ENCODE assay signal across 8 cellular contexts in genomic region chr1:55337801-55338447, GRCh38.
DNase-seq lines count a peak whose midpoint lies in the region; ATAC-seq and TF ChIP-seq lines count a peak whose summit lies in the region.

No MANE protein-coding gene starts in this region.

- no peak overlapping the region for H3K27ac Mint-ChIP-seq in activated naive CD8-positive, alpha-beta T cell treated with anti-CD3 and anti-CD28 coated beads, Interleukin-2, amount 50 U/mL, for 24 hours

- peak; percentile 70 to 80 for DNase-seq in cardiac muscle cell (ENCODE audit: low read depth in 1 of 2, low spot score in 1 of 2)
- DNase-seq in Right ventricle myocardium inferior (ENCODE audit: missing footprints), result no peak
- peak; percentile 36 for DNase-seq in HCT116 (ENCODE audit: low read depth, low spot score)
- peak; percentile 38 for DNase-seq in NCI-H2227 (lab: John Stamatoyannopoulos, UW; ENCODE audit: unreplicated experiment)
- no peak for DNase-seq in activated naive CD8-positive, alpha-beta T cell treated with anti-CD3 and anti-CD28 coated beads, Interleukin-2, amount 50 U/mL, for 24 hours
- DNase-seq in left lobe of liver (ENCODE audit: low spot score), result no peak
- DNase-seq in suprapubic skin (ENCODE audit: low spot score in 2 of 2), result no peak
- no peak for DNase-seq in NCI-H128 (lab: John Stamatoyannopoulos, UW; ENCODE audit: unreplicated experiment)

- no TSS peak for BruUV-seq in HCT116 (replicated peaks; lab: Mats Ljungman, UMichigan)

- ATAC-seq in Right ventricle myocardium inferior (no peak), HCT116 (peak; percentile 90), left lobe of liver (peak; percentile 77)
- ATAC-seq in activated naive CD8-positive, alpha-beta T cell treated with anti-CD3 and anti-CD28 coated beads, Interleukin-2, amount 50 U/mL, for 24 hours, result peak; percentile 59

- peaks cover 7% of the 10 kb centered on the region for H3K4me1 Mint-ChIP-seq in activated naive CD8-positive, alpha-beta T cell treated with anti-CD3 and anti-CD28 coated beads, Interleukin-2, amount 50 U/mL, for 24 hours

- peaks cover 16% of the 10 kb centered on the region for H3K9me3 Mint-ChIP-seq in activated naive CD8-positive, alpha-beta T cell treated with anti-CD3 and anti-CD28 coated beads, Interleukin-2, amount 50 U/mL, for 24 hours

- H3K27me3 ChIP-seq in cardiac muscle cell, result no peaks in the 10 kb centered on the region
- no peaks in the 10 kb centered on the region for H3K27me3 ChIP-seq in HCT116 (ENCODE audit: insufficient read depth, low read length)
- no peaks in the 10 kb centered on the region for H3K27me3 ChIP-seq in suprapubic skin

- intact Hi-C loops in Right ventricle myocardium inferior (cut with DNase I), result loop anchor here (2.0 kb wide), 1 partner anchor 53 kb away; no protein-coding TSS in a partner anchor
- intact Hi-C loops in HCT116 (cut with micrococcal nuclease), result loop anchor here (5.0 kb wide), 2 partner anchors 51 to 196 kb away; no protein-coding TSS in a partner anchor

- no peak overlapping the region for H3K4me2 ChIP-seq in HCT116 (ENCODE audit: low read length)

- H3K36me3 ChIP-seq in cardiac muscle cell, result no peaks in the 10 kb centered on the region
- no peaks in the 10 kb centered on the region for H3K36me3 ChIP-seq in HCT116 (ENCODE audit: control insufficient read depth in 1 of 2, insufficient read depth in 2 of 2, low read length in 2 of 2)
- no peaks in the 10 kb centered on the region for H3K36me3 ChIP-seq in suprapubic skin

- H4K20me1 ChIP-seq in HCT116 (ENCODE audit: insufficient read depth), result no peaks in the 10 kb centered on the region

- no peaks in the 10 kb centered on the region for H3K9me3 ChIP-seq in cardiac muscle cell (ENCODE audit: low read depth)
- no peaks in the 10 kb centered on the region for H3K9me3 ChIP-seq in HCT116 (ENCODE audit: control insufficient read depth in 1 of 2, insufficient read depth in 1 of 2, low read depth in 1 of 2, low read length in 2 of 2)
- H3K9me3 ChIP-seq in suprapubic skin, result no peaks in the 10 kb centered on the region

- RAD21 ChIA-PET in HCT116 (lab: Charles Lee; ENCODE audit: low non-redundant PET in 1 of 2, low total read pairs in 2 of 2, uncharacterized antibody in 2 of 2, unreplicated experiment in 2 of 2), result interaction anchor here in 1 of 2 experiments (1.1 kb wide), 1 partner anchor 52 kb away, joined by 5 read pairs; no protein-coding TSS in a partner anchor

- peak overlapping the region; percentile 55 for H2AFZ ChIP-seq in HCT116 (ENCODE audit: low read depth, low read length, poor library complexity, severe bottlenecking)

- peak; percentile 71 for TF ChIP-seq RAD21 in HCT116 (IDR thresholded peaks at IDR 0.05; ENCODE audit: low read depth)

- no peak overlapping the region for H3K9ac ChIP-seq in HCT116 (ENCODE audit: low read length)

- no peak overlapping the region for H3K27ac ChIP-seq in cardiac muscle cell
- no peak overlapping the region for H3K27ac ChIP-seq in HCT116 (ENCODE audit: low read depth, low read length)
- H3K27ac ChIP-seq in suprapubic skin, result no peak overlapping the region

- no peaks in the 10 kb centered on the region for H3K9me2 ChIP-seq in HCT116 (ENCODE audit: insufficient read depth)

- peaks cover 7% of the 10 kb centered on the region for H3K27me3 Mint-ChIP-seq in activated naive CD8-positive, alpha-beta T cell treated with anti-CD3 and anti-CD28 coated beads, Interleukin-2, amount 50 U/mL, for 24 hours

- H3K4me1 ChIP-seq in cardiac muscle cell (ENCODE audit: low read depth) (no peaks in the 10 kb centered on the region), HCT116 (ENCODE audit: control insufficient read depth in 1 of 2, insufficient read depth in 2 of 2, low read length in 2 of 2) (no peaks in the 10 kb centered on the region), suprapubic skin (no peaks in the 10 kb centered on the region)

- TF ChIP-seq CTCF in cardiac muscle cell (IDR thresholded peaks at IDR 0.05; ENCODE audit: low read depth, low read length) (peak; percentile 53), HCT116 (IDR thresholded peaks at IDR 0.05 in 2 of 3, conservative IDR thresholded peaks at IDR 0.05 in 1 of 3; ENCODE audit: borderline replicate concordance in 1 of 3, insufficient read depth in 1 of 3, low read depth in 2 of 3, low read length in 2 of 3) (peak; percentile 42 to 58 (median 44); a peak in 4 of 6 replicates), suprapubic skin (IDR thresholded peaks at IDR 0.05) (no peak)

- peaks cover 5% of the 10 kb centered on the region for H3K36me3 Mint-ChIP-seq in activated naive CD8-positive, alpha-beta T cell treated with anti-CD3 and anti-CD28 coated beads, Interleukin-2, amount 50 U/mL, for 24 hours (ENCODE audit: low read depth)

- no peak for TF ChIP-seq EP300 in suprapubic skin (IDR thresholded peaks at IDR 0.05)

- H3K4me3 ChIP-seq in cardiac muscle cell (no peak overlapping the region), HCT116 (replicated peaks in 1 of 2; ENCODE audit: low read depth in 1 of 2, low read length in 2 of 2) (no peak overlapping the region), suprapubic skin (no peak overlapping the region)

- POLR2A ChIA-PET in HCT116 (lab: Charles Lee), result interaction anchor here (1.1 kb wide), 1 partner anchor 52 kb away, joined by 4 read pairs; no protein-coding TSS in a partner anchor

- H3K4me3 Mint-ChIP-seq in activated naive CD8-positive, alpha-beta T cell treated with anti-CD3 and anti-CD28 coated beads, Interleukin-2, amount 50 U/mL, for 24 hours, result no peak overlapping the region

- TF ChIP-seq POLR2A in HCT116 (IDR thresholded peaks at IDR 0.05; ENCODE audit: borderline replicate concordance, extremely low read depth, insufficient read depth, insufficient read length) (no peak), suprapubic skin (IDR thresholded peaks at IDR 0.05) (no peak)

- H3K79me2 ChIP-seq in HCT116 (ENCODE audit: insufficient read depth, low read length), result no peaks in the 10 kb centered on the region

- 66% methylated on average over 5 of the region's 5 CpGs for WGBS in suprapubic skin

- CTCF ChIA-PET in HCT116 (lab: Charles Lee), result interaction anchor here (0.8 to 1.6 kb wide), 17 partner anchors 9 to 316 kb away, joined by 3 to 9 read pairs (median 3); no protein-coding TSS in a partner anchor

TF ChIP-seq in HCT116, 20 proteins besides CTCF, POLR2A, EP300 and RAD21 (continues in another document):
- TF ChIP-seq YY1 (IDR thresholded peaks at IDR 0.05; ENCODE audit: extremely low read depth, insufficient replicate concordance, low read depth, low read length) (no peak), SP1 (IDR thresholded peaks at IDR 0.05; ENCODE audit: low read depth) (no peak), ZFX (IDR thresholded peaks at IDR 0.05) (no peak), REST (IDR thresholded peaks at IDR 0.05; ENCODE audit: low read depth) (no peak), CBX3 (IDR thresholded peaks at IDR 0.05; ENCODE audit: low read depth) (no peak), SIN3A (IDR thresholded peaks at IDR 0.05; ENCODE audit: low read depth) (no peak), SRF (IDR thresholded peaks at IDR 0.05; ENCODE audit: low read depth) (no peak), ATF3 (IDR thresholded peaks at IDR 0.05) (no peak), EGR1 (IDR thresholded peaks at IDR 0.05; ENCODE audit: low read depth) (no peak), ZBTB33 (IDR thresholded peaks at IDR 0.05; ENCODE audit: extremely low read depth, insufficient replicate concordance, low read length) (no peak), JUND (IDR thresholded peaks at IDR 0.05) (no peak), CEBPB (IDR thresholded peaks at IDR 0.05; ENCODE audit: low read depth) (no peak), FOSL1 (IDR thresholded peaks at IDR 0.05; ENCODE audit: low read depth) (no peak), ELF1 (IDR thresholded peaks at IDR 0.05; ENCODE audit: borderline replicate concordance, low read depth) (no peak)

Comparison
In these comparisons a context has a peak if more than half of its experiments do, and no peak if none do; other contexts are left out.
1. DNase-seq: peak in cardiac muscle cell (2 of 2), HCT116 (single experiment) and NCI-H2227 (single experiment); none in Right ventricle myocardium inferior (single experiment), activated naive CD8-positive, alpha-beta T cell treated with anti-CD3 and anti-CD28 coated beads, Interleukin-2, amount 50 U/mL, for 24 hours (single experiment), left lobe of liver (single experiment), suprapubic skin (0 of 2) and NCI-H128 (single experiment).
2. CTCF ChIP-seq: peak in cardiac muscle cell (single experiment) and HCT116 (3 of 3); none in suprapubic skin (0 of 2).